15 cellular contexts compared by ENCODE assay signal in the genomic region with DNA sequence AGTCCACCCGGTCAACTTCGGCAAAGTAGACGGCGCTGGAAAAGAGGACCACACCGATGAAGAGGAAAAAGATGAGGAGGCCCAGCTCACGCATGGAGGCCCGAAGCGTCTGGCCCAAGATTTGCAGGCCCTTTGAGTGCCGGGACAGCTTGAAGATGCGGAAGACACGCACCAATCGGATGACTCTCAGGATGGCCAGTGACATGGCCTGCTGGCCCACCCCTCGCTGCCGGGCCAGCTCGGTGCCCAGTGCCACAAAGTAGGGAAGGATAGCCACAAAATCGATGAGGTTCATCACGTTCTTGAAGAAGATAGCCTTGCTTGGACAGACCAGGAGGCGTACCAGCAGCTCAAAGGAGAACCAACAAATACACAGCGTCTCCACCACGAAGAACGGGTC. TPM values are rescaled to one million over a fixed set of nuclear protein-coding genes. Genes with fewer than 3 reads are reported as not detected.
DNase-seq lines count a peak whose midpoint lies in the region; FAIRE-seq and TF ChIP-seq lines count a peak whose summit lies in the region.
"Had no signal": no experiment of that assay in that cellular context is flagged by ENCODE, and none has a peak within 500 bp of the region (broad histone marks: within the 10 kb centered on the region; RNA-seq: fewer than 3 reads in every experiment).

No MANE protein-coding gene starts in this region.

- no peak overlapping the region for H2AFZ ChIP-seq in neural progenitor cell (replicated peaks)

- peaks cover 67% of the 10 kb centered on the region for H3K27me3 Mint-ChIP-seq in neural progenitor cell (ENCODE audit: insufficient read depth, low read depth)

- H3K27ac ChIP-seq in neural progenitor cell: no peak overlapping the region
- H3K27ac ChIP-seq in skeletal muscle tissue (ENCODE audit: low read depth, low read length): peak overlapping the region; percentile 88
- H3K27ac ChIP-seq: BLaER1, HL-60 had no signal

- H3K9me3 ChIP-seq in neural progenitor cell (ENCODE audit: low read depth) (no peaks in the 10 kb centered on the region), skeletal muscle tissue (ENCODE audit: control insufficient read depth in 3 of 3, low read length in 3 of 3) (no peaks in the 10 kb centered on the region)
- H3K9me3 ChIP-seq: BLaER1 had no signal

- H3K4me3 ChIP-seq in bronchial epithelial cell (ENCODE audit: low read depth, low read length): no peak overlapping the region
- no peak overlapping the region for H3K4me3 ChIP-seq in neural progenitor cell
- H3K4me3 ChIP-seq in skeletal muscle tissue (ENCODE audit: low read length in 3 of 3): peak overlapping the region in 2 of 3 donors; percentile 29 to 50
- H3K4me3 ChIP-seq: BLaER1 had no signal

- H3K4me1 ChIP-seq in neural progenitor cell (peaks cover 8% of the 10 kb centered on the region), skeletal muscle tissue (ENCODE audit: control insufficient read depth in 3 of 3, insufficient read depth in 3 of 3, low read length in 3 of 3) (peaks cover 54 to 60% (median 59%) of the 10 kb centered on the region in 3 donors)

- peaks cover 11% of the 10 kb centered on the region for H3K27me3 ChIP-seq in bronchial epithelial cell (ENCODE audit: control insufficient read depth, insufficient read depth, low read length)
- H3K27me3 ChIP-seq in neural progenitor cell: peaks cover 97% of the 10 kb centered on the region
- H3K27me3 ChIP-seq in skeletal muscle tissue (ENCODE audit: control insufficient read depth in 3 of 3, insufficient read depth in 3 of 3, low read length in 3 of 3): peaks cover 3 to 14% (median 14%) of the 10 kb centered on the region in 3 donors

- FAIRE-seq in bronchial epithelial cell (lab: Jason Lieb, UNC): peak; percentile 90
- FAIRE-seq: A204.1, GM19239, H54 had no signal

- H3K79me2 ChIP-seq in neural progenitor cell (ENCODE audit: low read depth): no peaks in the 10 kb centered on the region

- H3K27ac Mint-ChIP-seq in neural progenitor cell: no peak overlapping the region
- H3K27ac Mint-ChIP-seq: CD8-positive, alpha-beta memory T cell had no signal

- TF ChIP-seq CTCF in GM20000 (IDR thresholded peaks at IDR 0.05; ENCODE audit: extremely low read depth, missing control alignments): no peak
- no peak for TF ChIP-seq CTCF in bronchial epithelial cell (IDR thresholded peaks at IDR 0.05; ENCODE audit: insufficient read depth, low read length, severe bottlenecking)
- TF ChIP-seq CTCF in neural progenitor cell (IDR thresholded peaks at IDR 0.05): no peak

- H3K4me3 Mint-ChIP-seq in neural progenitor cell: peak overlapping the region; percentile 11

- H4K20me1 ChIP-seq in neural progenitor cell (ENCODE audit: low read depth): peaks cover 14% of the 10 kb centered on the region
- H4K20me1 ChIP-seq: BLaER1 had no signal

- H3K36me3 ChIP-seq in bronchial epithelial cell (ENCODE audit: control insufficient read depth, insufficient read depth, low read length): no peaks in the 10 kb centered on the region
- no peaks in the 10 kb centered on the region for H3K36me3 ChIP-seq in neural progenitor cell
- peaks cover 0 to 6% (median 3%) of the 10 kb centered on the region in 3 donors for H3K36me3 ChIP-seq in skeletal muscle tissue (ENCODE audit: control insufficient read depth in 3 of 3, insufficient read depth in 3 of 3, low read length in 3 of 3)
- H3K36me3 ChIP-seq: BLaER1 had no signal

- peaks cover 21% of the 10 kb centered on the region for H3K4me1 Mint-ChIP-seq in neural progenitor cell

- peaks cover 9% of the 10 kb centered on the region for H3K36me3 Mint-ChIP-seq in neural progenitor cell

- H3K9ac ChIP-seq in neural progenitor cell (no peak overlapping the region), skeletal muscle tissue (ENCODE audit: low read depth in 1 of 3, low read length in 3 of 3) (peak overlapping the region in 1 of 3 donors; percentile 23)
- H3K9ac ChIP-seq: BLaER1 had no signal

- peaks cover 21% of the 10 kb centered on the region for H3F3A ChIP-seq in neural progenitor cell (ENCODE audit: low read depth)

- H3K9me3 Mint-ChIP-seq in neural progenitor cell: peaks cover 17% of the 10 kb centered on the region

- no peak overlapping the region for H3K4me2 ChIP-seq in neural progenitor cell
- H3K4me2 ChIP-seq: BLaER1 had no signal

- DNase-seq in GM20000 (ENCODE audit: low spot score) (peak; percentile 13), bronchial epithelial cell (ENCODE audit: low read depth) (no peak), neural progenitor cell (ENCODE audit: low spot score) (no peak), NCI-H2081 (lab: John Stamatoyannopoulos, UW) (no peak), AML-193 (lab: John Stamatoyannopoulos, UW) (no peak)
- no peak for DNase-seq in stimulated activated CD4-positive, alpha-beta T cell treated with anti-CD3 and anti-CD28 coated beads, Interleukin-15, amount 100 ng/mL, for 24 hours
- DNase-seq: CD8-positive, alpha-beta memory T cell; DMS53; GF-D8 had no signal

RNA-seq across cellular contexts. Expression of gene KCNA7, which starts 2.1 kb away (rescaled TPM):
- total RNA-seq in bronchial epithelial cell (not detected in 2 replicates), neural progenitor cell (ENCODE audit: low replicate concordance) (0.11 TPM in 1 of 2 replicates, not detected in the other), skeletal muscle tissue (3.7 TPM)
- total RNA-seq: CD8-positive, alpha-beta memory T cell had no signal

RNA-seq across cellular contexts. Expression of gene NTF4, which starts 5.8 kb away (rescaled TPM):
- total RNA-seq in bronchial epithelial cell: 3.2 and 9.9 TPM in 2 replicates
- total RNA-seq in neural progenitor cell (ENCODE audit: low replicate concordance): 0.46 and 3.8 TPM in 2 replicates
- total RNA-seq in skeletal muscle tissue: not detected
- total RNA-seq: CD8-positive, alpha-beta memory T cell had no signal

RNA-seq across cellular contexts. Expression of gene CGB7, which starts 12.9 kb away (rescaled TPM):
- total RNA-seq in bronchial epithelial cell: 1.1 and 1.2 TPM in 2 replicates
- 0.31 TPM in 1 of 2 replicates, not detected in the other for total RNA-seq in neural progenitor cell (ENCODE audit: low replicate concordance)
- total RNA-seq in skeletal muscle tissue: 0.52 TPM
- total RNA-seq: CD8-positive, alpha-beta memory T cell had no signal

RNA-seq across cellular contexts. Expression of gene SNRNP70, which starts 14.8 kb away (rescaled TPM):
- 74.5 and 126 TPM in 2 replicates for total RNA-seq in bronchial epithelial cell
- total RNA-seq in neural progenitor cell (ENCODE audit: low replicate concordance): 162 and 365 TPM in 2 replicates
- total RNA-seq in skeletal muscle tissue: 103 TPM

RNA-seq across cellular contexts. Expression of gene CGB8, which starts 21.5 kb away (rescaled TPM):
- total RNA-seq in bronchial epithelial cell: 0.26 TPM in 1 of 2 replicates, not detected in the other
- not detected in 2 replicates for total RNA-seq in neural progenitor cell (ENCODE audit: low replicate concordance)
- not detected for total RNA-seq in skeletal muscle tissue
- total RNA-seq: CD8-positive, alpha-beta memory T cell had no signal

Comparison
In these comparisons a context has a peak if more than half of its experiments do, and no peak if none do; other contexts are left out.
1. H3K4me3 ChIP-seq: peak in skeletal muscle tissue (2 of 3); none in bronchial epithelial cell (single experiment) and neural progenitor cell (single experiment).